ENCODE assay signal across 7 cellular contexts in genomic region chr13:49262634-49263033, GRCh38. TPM values are rescaled to one million over a fixed set of nuclear protein-coding genes. Genes with fewer than 3 reads are reported as not detected.
"Had no signal": no experiment of that assay in that cellular context is flagged by ENCODE, and none has a peak within 500 bp of the region (broad histone marks: within the 10 kb centered on the region; RNA-seq: fewer than 3 reads in every experiment).

No MANE protein-coding gene starts in this region.

- H3K27ac ChIP-seq: HL-60 had no signal

- H3K4me3 Mint-ChIP-seq: IgD-negative memory B cell had no signal

- H3K27me3 Mint-ChIP-seq: IgD-negative memory B cell had no signal

- DNase-seq: IMR-90 had no signal

- ATAC-seq: HepG2, K562 had no signal

- H3K9me3 Mint-ChIP-seq: IgD-negative memory B cell had no signal

- H3K27ac Mint-ChIP-seq: IgD-negative memory B cell had no signal

- H3K4me3 ChIP-seq: K562 had no signal

RNA-seq across cellular contexts. Expression of gene MLNR, which starts 42.5 kb away (rescaled TPM):
- total RNA-seq: HT-29, HT1080, IMR-90, K562 had no signal
- polyA plus RNA-seq: HepG2, IgD-negative memory B cell, IMR-90, K562 had no signal
